In genomic region chr19:46849610-46850009, GRCh38 we compare ENCODE assay signal across 8 cellular contexts. TPM values are rescaled to one million over a fixed set of nuclear protein-coding genes. Genes with fewer than 3 reads are reported as not detected.
DNase-seq lines count a peak whose midpoint lies in the region; ATAC-seq and TF ChIP-seq lines count a peak whose summit lies in the region.

No MANE protein-coding gene starts in this region.

- TF ChIP-seq CTCF in SK-N-SH (IDR thresholded peaks at IDR 0.05) = no peak

- peaks cover 7% of the 10 kb centered on the region for H3K27me3 Mint-ChIP-seq in activated CD8-positive, alpha-beta T cell treated with anti-CD3 and anti-CD28 coated beads, Interleukin-2, amount 10 ng/mL, durations not matched to agents 7 days and 5 days (ENCODE audit: low read depth)

- CTCF ChIA-PET in SK-N-SH (lab: Yijun Ruan, JAX) = interaction anchor here (1.0 to 1.5 kb wide), 2 partner anchors 9 to 96 kb away, joined by 3 to 9 read pairs; no protein-coding TSS in a partner anchor
- CTCF ChIA-PET in activated CD8-positive, alpha-beta T cell treated with anti-CD3 and anti-CD28 coated beads, Interleukin-2, amount 10 ng/mL, durations not matched to agents 7 days and 5 days (lab: Charles Lee) = interaction anchor here (0.8 to 2.0 kb wide), 5 partner anchors 9 to 187 kb away, joined by 3 to 7 read pairs (median 3); no protein-coding TSS in a partner anchor

- no peaks in the 10 kb centered on the region for H3K9me3 ChIP-seq in SK-N-SH
- no peaks in the 10 kb centered on the region for H3K9me3 ChIP-seq in iPS-18a (ENCODE audit: control insufficient read depth, low read depth, low read length)
- H3K9me3 ChIP-seq in subcutaneous abdominal adipose tissue (ENCODE audit: control insufficient read depth in 5 of 5, low read length in 5 of 5) = no peaks in the 10 kb centered on the region

- H3K9me2 ChIP-seq in SK-N-SH = no peaks in the 10 kb centered on the region

- POLR2A ChIA-PET in SK-N-SH (lab: Yijun Ruan, JAX) = no interaction called here
- POLR2A ChIA-PET in activated CD8-positive, alpha-beta T cell treated with anti-CD3 and anti-CD28 coated beads, Interleukin-2, amount 10 ng/mL, durations not matched to agents 7 days and 5 days (lab: Charles Lee) = interaction anchor here (0.7 to 1.0 kb wide), 3 partner anchors 20 to 105 kb away, joined by 3 read pairs; no protein-coding TSS in a partner anchor

- TF ChIP-seq EP300 in SK-N-SH (IDR thresholded peaks at IDR 0.05; ENCODE audit: borderline replicate concordance in 1 of 2, low read depth in 1 of 2, low read length in 1 of 2) = no peak

- peak overlapping the region; percentile 97 for H3K9ac ChIP-seq in SK-N-SH
- H3K9ac ChIP-seq in iPS-18a (ENCODE audit: low read length) = peak overlapping the region; percentile 94
- peak overlapping the region; percentile 28 to 86 (median 67) for H3K9ac ChIP-seq in subcutaneous abdominal adipose tissue (ENCODE audit: low read length in 5 of 5)

- H4K20me1 ChIP-seq in SK-N-SH (ENCODE audit: insufficient read depth) = peaks cover 13% of the 10 kb centered on the region

- H3K4me2 ChIP-seq in SK-N-SH = peak overlapping the region; percentile 92

- H3K27ac ChIP-seq in SK-N-SH (ENCODE audit: low read depth in 2 of 2, low read length in 1 of 2) (peak overlapping the region; percentile 86 to 96), iPS-18a (ENCODE audit: low read length) (no peak overlapping the region), subcutaneous abdominal adipose tissue (ENCODE audit: low read depth, low read length) (peak overlapping the region; percentile 85)

- H3K9me3 Mint-ChIP-seq in activated CD8-positive, alpha-beta T cell treated with anti-CD3 and anti-CD28 coated beads, Interleukin-2, amount 10 ng/mL, durations not matched to agents 7 days and 5 days (ENCODE audit: insufficient read depth) = no peaks in the 10 kb centered on the region

- H3K4me3 Mint-ChIP-seq in activated CD8-positive, alpha-beta T cell treated with anti-CD3 and anti-CD28 coated beads, Interleukin-2, amount 10 ng/mL, durations not matched to agents 7 days and 5 days = peak overlapping the region; percentile 95

- no peak overlapping the region for H2AFZ ChIP-seq in SK-N-SH (ENCODE audit: low read depth)

- H3K4me3 ChIP-seq in SK-N-SH (ENCODE audit: low read depth in 2 of 2, low read length in 1 of 2) (peak overlapping the region; percentile 70 to 96), iPS-18a (ENCODE audit: low read length) (peak overlapping the region; percentile 94), subcutaneous abdominal adipose tissue (ENCODE audit: low read depth in 1 of 5, low read length in 5 of 5) (peak overlapping the region; percentile 68 to 89 (median 83))

- H3K4me1 ChIP-seq in SK-N-SH (ENCODE audit: control insufficient read depth in 1 of 2, insufficient read depth in 2 of 2, low read depth in 1 of 2, low read length in 1 of 2) = peaks cover 0 to 11% of the 10 kb centered on the region in 2 experiments; a peak in 2 of 4 replicates
- no peaks in the 10 kb centered on the region for H3K4me1 ChIP-seq in iPS-18a (ENCODE audit: control insufficient read depth, low read depth, low read length)
- peaks cover 7 to 24% (median 18%) of the 10 kb centered on the region in 5 donors for H3K4me1 ChIP-seq in subcutaneous abdominal adipose tissue (ENCODE audit: control insufficient read depth in 5 of 5, insufficient read depth in 5 of 5, low read length in 5 of 5)

- TF ChIP-seq RAD21 in SK-N-SH (IDR thresholded peaks at IDR 0.05; ENCODE audit: low read length) = no peak

- H3K27ac Mint-ChIP-seq in activated CD8-positive, alpha-beta T cell treated with anti-CD3 and anti-CD28 coated beads, Interleukin-2, amount 10 ng/mL, durations not matched to agents 7 days and 5 days = peak overlapping the region; percentile 78

- no peak for DNase-seq in SK-N-SH
- no peak for DNase-seq in activated CD8-positive, alpha-beta T cell treated with anti-CD3 and anti-CD28 coated beads, Interleukin-2, amount 10 ng/mL, durations not matched to agents 7 days and 5 days
- no peak for DNase-seq in NCI-H1694 (lab: John Stamatoyannopoulos, UW)

- H3K27me3 ChIP-seq in SK-N-SH (ENCODE audit: insufficient read depth) = no peaks in the 10 kb centered on the region
- no peaks in the 10 kb centered on the region for H3K27me3 ChIP-seq in iPS-18a (ENCODE audit: control insufficient read depth, insufficient read depth, low read length)
- no peaks in the 10 kb centered on the region for H3K27me3 ChIP-seq in subcutaneous abdominal adipose tissue (ENCODE audit: control insufficient read depth in 5 of 5, insufficient read depth in 4 of 5, low read length in 5 of 5)

- no peak for ATAC-seq in SK-N-SH treated with all-trans-retinoic acid at 6 μM for 48 hours
- ATAC-seq in activated CD8-positive, alpha-beta T cell treated with anti-CD3 and anti-CD28 coated beads, Interleukin-2, amount 10 ng/mL, durations not matched to agents 7 days and 5 days = no peak
- ATAC-seq in GM21526 (IDR thresholded peaks at IDR 0.05; ENCODE audit: low FRiP score, unreplicated experiment) = no peak
- ATAC-seq in GM21390 (IDR thresholded peaks at IDR 0.05; ENCODE audit: unreplicated experiment) = no peak

- WGBS in SK-N-SH (ENCODE audit: low lambda C conversion rate) = 57% methylated on average over 5 of the region's 5 CpGs

- peaks cover 23% of the 10 kb centered on the region for H3F3A ChIP-seq in SK-N-SH (replicated peaks; ENCODE audit: insufficient read depth)

- H3K36me3 Mint-ChIP-seq in activated CD8-positive, alpha-beta T cell treated with anti-CD3 and anti-CD28 coated beads, Interleukin-2, amount 10 ng/mL, durations not matched to agents 7 days and 5 days (ENCODE audit: low read depth) = peaks cover 6% of the 10 kb centered on the region

- peaks cover 51% of the 10 kb centered on the region for H3K79me2 ChIP-seq in SK-N-SH (ENCODE audit: insufficient read depth)

- H3K36me3 ChIP-seq in SK-N-SH (replicated peaks in 1 of 2; ENCODE audit: control insufficient read depth in 1 of 2, insufficient read depth in 2 of 2, low read length in 1 of 2) (peaks cover 0 to 8% of the 10 kb centered on the region in 2 experiments), iPS-18a (ENCODE audit: control insufficient read depth, low read depth, low read length) (no peaks in the 10 kb centered on the region), subcutaneous abdominal adipose tissue (ENCODE audit: control insufficient read depth in 5 of 5, insufficient read depth in 5 of 5, low read length in 5 of 5) (peaks cover 0 to 16% (median 9%) of the 10 kb centered on the region in 5 donors)

- peaks cover 20% of the 10 kb centered on the region for H3K4me1 Mint-ChIP-seq in activated CD8-positive, alpha-beta T cell treated with anti-CD3 and anti-CD28 coated beads, Interleukin-2, amount 10 ng/mL, durations not matched to agents 7 days and 5 days (ENCODE audit: low read depth)

TF ChIP-seq in SK-N-SH, 30 proteins besides CTCF, POLR2A, EP300 and RAD21:
- TF ChIP-seq SIN3A (IDR thresholded peaks at IDR 0.05; ENCODE audit: borderline replicate concordance, low read depth, low read length) = no peak
- no peak for TF ChIP-seq ELF1 (IDR thresholded peaks at IDR 0.05)

TF ChIP-seq in SK-N-SH treated with all-trans-retinoic acid at 6 μM for 48 hours, 23 proteins besides CTCF, POLR2A, EP300 and RAD21:
- no peak for TF ChIP-seq GLIS3 (CRISPR knock-in tag; IDR thresholded peaks at IDR 0.05)
- no peak for TF ChIP-seq ZFP3 (CRISPR knock-in tag; IDR thresholded peaks at IDR 0.05)
- TF ChIP-seq BACH2 (CRISPR knock-in tag; IDR thresholded peaks at IDR 0.05; ENCODE audit: borderline replicate concordance) = no peak
TF ChIP-seq in SK-N-SH treated with all-trans-retinoic acid at 6 μM for 48 hours: peak in this region for 0.

RNA-seq across cellular contexts. Expression of gene AP2S1, which starts 1.0 kb away (rescaled TPM):
- polyA plus RNA-seq in SK-N-SH (2012; rRNA removed) = 380 and 565 TPM in 2 replicates
- polyA plus RNA-seq in SK-N-SH (2012; cell fraction: cytosol; rRNA removed) = 343 and 389 TPM in 2 replicates
- polyA plus RNA-seq in SK-N-SH (2012; cell fraction: nucleus; rRNA removed) = 163 and 226 TPM in 2 replicates
- total RNA-seq in activated CD8-positive, alpha-beta T cell treated with anti-CD3 and anti-CD28 coated beads, Interleukin-2, amount 10 ng/mL, durations not matched to agents 7 days and 5 days = 100 to 1,000 TPM; 151 to 154 TPM

RNA-seq across cellular contexts. Expression of gene ARHGAP35, which starts 11.2 kb away (rescaled TPM):
- polyA plus RNA-seq in SK-N-SH (2012; rRNA removed) = 19.7 and 25.1 TPM in 2 replicates
- polyA plus RNA-seq in SK-N-SH (2012; cell fraction: cytosol; rRNA removed) = 16.2 and 21.9 TPM in 2 replicates
- polyA plus RNA-seq in SK-N-SH (2012; cell fraction: nucleus; rRNA removed) = 21.0 and 26.2 TPM in 2 replicates
- 10 to 100 TPM; 23.9 to 24.1 TPM for total RNA-seq in activated CD8-positive, alpha-beta T cell treated with anti-CD3 and anti-CD28 coated beads, Interleukin-2, amount 10 ng/mL, durations not matched to agents 7 days and 5 days
